ENCODE assay signal across 8 cellular contexts in the genomic region with DNA sequence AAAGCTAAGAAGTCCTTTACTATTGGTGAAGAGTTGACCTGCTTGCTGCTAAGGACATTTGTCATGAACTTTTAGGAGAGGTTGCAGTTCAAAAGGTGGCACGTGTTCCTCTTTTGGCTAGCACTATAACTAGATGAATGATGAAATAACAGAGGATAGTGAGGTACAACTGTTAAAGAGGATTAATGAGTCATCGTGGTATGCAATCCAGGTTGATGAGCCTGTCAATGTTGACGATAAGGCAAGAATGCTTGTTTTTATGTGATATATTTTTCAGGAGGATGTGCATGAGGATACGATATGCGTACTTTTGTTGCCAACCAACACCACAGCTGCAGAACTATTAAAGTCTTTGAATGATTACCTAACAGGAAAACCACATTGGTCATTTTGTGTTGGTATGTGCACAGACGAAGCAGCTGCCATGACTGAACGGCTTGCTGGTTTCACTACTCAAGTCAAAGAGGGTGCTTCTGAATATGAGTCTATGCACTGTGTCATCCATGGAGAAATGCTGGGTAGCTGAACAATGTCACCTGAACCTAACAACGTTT. TPM values are rescaled to one million over a fixed set of nuclear protein-coding genes. Genes with fewer than 3 reads are reported as not detected.
A peak's percentile ranks its signal among the peaks of the same experiment; 100 is the strongest.
DNase-seq lines count a peak whose midpoint lies in the region; ATAC-seq and TF ChIP-seq lines count a peak whose summit lies in the region.

No MANE protein-coding gene starts in this region.

- no peak for TF ChIP-seq CTCF in OCI-LY7 (conservative IDR thresholded peaks at IDR 0.05; ENCODE audit: low read length)
- no peak for TF ChIP-seq CTCF in retinal pigment epithelial cell (conservative IDR thresholded peaks at IDR 0.05; ENCODE audit: low read depth, low read length)

- POLR2A ChIA-PET in OCI-LY7 (lab: Charles Lee), result interaction anchor here (0.6 to 7.4 kb wide), 11 partner anchors 11 to 600 kb away, joined by 3 to 67 read pairs (median 4); a partner anchor contains a TSS
- POLR2A ChIA-PET in activated naive CD8-positive, alpha-beta T cell treated with anti-CD3 and anti-CD28 coated beads, Interleukin-2, amount 10 ng/mL, durations not matched to agents 7 days and 5 days (lab: Charles Lee), result interaction anchor here (1.0 to 3.1 kb wide), 4 partner anchors 9 to 290 kb away, joined by 3 to 25 read pairs (median 4); a partner anchor contains a TSS

- H3K9me3 Mint-ChIP-seq in activated naive CD8-positive, alpha-beta T cell treated with anti-CD3 and anti-CD28 coated beads, Interleukin-2, amount 10 ng/mL, durations not matched to agents 7 days and 5 days, result peaks cover 10% of the 10 kb centered on the region

- peaks cover 83% of the 10 kb centered on the region for H3K79me2 ChIP-seq in OCI-LY7 (ENCODE audit: insufficient read depth, low read depth, low read length)

- H3K4me3 ChIP-seq in OCI-LY7 (ENCODE audit: low read depth, low read length, poor library complexity, severe bottlenecking), result peak overlapping the region; percentile 42
- H3K4me3 ChIP-seq in retinal pigment epithelial cell (ENCODE audit: low read length), result no peak overlapping the region

- peaks cover 79% of the 10 kb centered on the region for H3K36me3 ChIP-seq in OCI-LY7 (ENCODE audit: insufficient read depth, low read length)

- BruUV-seq in OCI-LY7 (replicated peaks; lab: Mats Ljungman, UMichigan), result no TSS peak

- intact Hi-C loops in OCI-LY7 (cut with micrococcal nuclease; ENCODE audit: unreplicated experiment), result loop anchor here (1.0 to 10.0 kb wide), 5 partner anchors 10 to 604 kb away; a partner anchor contains a TSS

- H3K27me3 Mint-ChIP-seq in activated naive CD8-positive, alpha-beta T cell treated with anti-CD3 and anti-CD28 coated beads, Interleukin-2, amount 10 ng/mL, durations not matched to agents 7 days and 5 days, result no peaks in the 10 kb centered on the region

- peak overlapping the region; percentile 64 for H3K4me3 Mint-ChIP-seq in activated naive CD8-positive, alpha-beta T cell treated with anti-CD3 and anti-CD28 coated beads, Interleukin-2, amount 10 ng/mL, durations not matched to agents 7 days and 5 days

- ATAC-seq in GM18519 (IDR thresholded peaks at IDR 0.05; ENCODE audit: low FRiP score, unreplicated experiment) (peak; percentile 99), HG02973 (IDR thresholded peaks at IDR 0.05; ENCODE audit: unreplicated experiment) (peak; percentile 99)
- peak; percentile 97 for ATAC-seq in activated naive CD8-positive, alpha-beta T cell treated with anti-CD3 and anti-CD28 coated beads, Interleukin-2, amount 10 ng/mL, durations not matched to agents 7 days and 5 days (ENCODE audit: low read depth)

- H4K20me1 ChIP-seq in OCI-LY7 (ENCODE audit: insufficient read depth, low read length), result no peaks in the 10 kb centered on the region

- H3K4me1 Mint-ChIP-seq in activated naive CD8-positive, alpha-beta T cell treated with anti-CD3 and anti-CD28 coated beads, Interleukin-2, amount 10 ng/mL, durations not matched to agents 7 days and 5 days, result peaks cover 56% of the 10 kb centered on the region

- peaks cover 66% of the 10 kb centered on the region for H3K36me3 Mint-ChIP-seq in activated naive CD8-positive, alpha-beta T cell treated with anti-CD3 and anti-CD28 coated beads, Interleukin-2, amount 10 ng/mL, durations not matched to agents 7 days and 5 days

- no peaks in the 10 kb centered on the region for H3K9me2 ChIP-seq in OCI-LY7 (ENCODE audit: insufficient read depth, low read length)

- peak overlapping the region; percentile 78 for H3K4me2 ChIP-seq in OCI-LY7 (ENCODE audit: low read length)

- peak overlapping the region; percentile 97 for H3K27ac ChIP-seq in OCI-LY7 (ENCODE audit: low read depth, low read length, poor library complexity, severe bottlenecking)

- in situ Hi-C loops in ACHN (cut with HindIII; ENCODE audit: low pct_ligation_motif_present, low pct_unique_long_range_greater_than_20kb, low sequenced_read_pairs), result no loop called here

- peak overlapping the region; percentile 31; the same call in 1 of the 2 replicates for H2AFZ ChIP-seq in OCI-LY7 (ENCODE audit: low read length)

- DNase-seq in ACHN, result peak; percentile 90
- peak; percentile 94 for DNase-seq in OCI-LY7 (ENCODE audit: low spot score)
- no peak for DNase-seq in activated naive CD8-positive, alpha-beta T cell treated with anti-CD3 and anti-CD28 coated beads, Interleukin-2, amount 10 ng/mL, durations not matched to agents 7 days and 5 days
- peak; percentile 9 for DNase-seq in retinal pigment epithelial cell (ENCODE audit: low read depth)
- no peak for DNase-seq in NCI-H2196 treated with DMSO at 0.1 percent for 48 hours (lab: John Stamatoyannopoulos, UW; ENCODE audit: unreplicated experiment)
- DNase-seq in NCI-H2227 treated with DMSO at 0.1 percent for 48 hours (lab: John Stamatoyannopoulos, UW), result no peak

- peaks cover 31% of the 10 kb centered on the region for H3K9me3 ChIP-seq in OCI-LY7 (ENCODE audit: low read length)

- peak overlapping the region; percentile 87 for H3K27ac Mint-ChIP-seq in activated naive CD8-positive, alpha-beta T cell treated with anti-CD3 and anti-CD28 coated beads, Interleukin-2, amount 10 ng/mL, durations not matched to agents 7 days and 5 days

- CTCF ChIA-PET in OCI-LY7 (lab: Charles Lee; ENCODE audit: unreplicated experiment), result interaction anchor here (0.8 to 1.2 kb wide), 2 partner anchors 31 to 43 kb away, joined by 3 to 4 read pairs; no protein-coding TSS in a partner anchor

- peaks cover 80% of the 10 kb centered on the region for H3K4me1 ChIP-seq in OCI-LY7 (ENCODE audit: insufficient read depth, low read length, poor library complexity, severe bottlenecking)

RNA-seq across cellular contexts. Expression of a gene that starts 10.6 kb away (rescaled TPM):
- total RNA-seq in OCI-LY7 (2014; rRNA removed; shearing (Covaris generic)), result 71.9 and 76.9 TPM in 2 replicates
- 125 and 137 TPM in 2 replicates for total RNA-seq in OCI-LY7 (2022)
- total RNA-seq in activated naive CD8-positive, alpha-beta T cell treated with anti-CD3 and anti-CD28 coated beads, Interleukin-2, amount 10 ng/mL, durations not matched to agents 7 days and 5 days, result 10 to 100 TPM; 30.0 to 32.9 TPM

RNA-seq across cellular contexts. Expression of a gene that starts 24.5 kb away (rescaled TPM):
- 33.4 and 40.0 TPM in 2 replicates for total RNA-seq in OCI-LY7 (2014; rRNA removed; shearing (Covaris generic))
- total RNA-seq in OCI-LY7 (2022), result 3.8 and 4.9 TPM in 2 replicates
- under 1 TPM; 0.37 to 0.39 TPM for total RNA-seq in activated naive CD8-positive, alpha-beta T cell treated with anti-CD3 and anti-CD28 coated beads, Interleukin-2, amount 10 ng/mL, durations not matched to agents 7 days and 5 days

Comparison
In these comparisons a context has a peak if more than half of its experiments do, and no peak if none do; other contexts are left out.
1. DNase-seq: peak in ACHN (single experiment), OCI-LY7 (single experiment) and retinal pigment epithelial cell (single experiment); none in activated naive CD8-positive, alpha-beta T cell treated with anti-CD3 and anti-CD28 coated beads, Interleukin-2, amount 10 ng/mL, durations not matched to agents 7 days and 5 days (single experiment), NCI-H2196 treated with DMSO at 0.1 percent for 48 hours (single experiment) and NCI-H2227 treated with DMSO at 0.1 percent for 48 hours (single experiment).
2. Peak in every context shown above with its lines, with median percentiles within 50 percentile points of each other: ATAC-seq.